In genomic region chr1:54273837-54274192, GRCh38 we compare ENCODE assay signal across 9 cellular contexts.
DNase-seq lines count a peak whose midpoint lies in the region; ATAC-seq, FAIRE-seq and TF ChIP-seq lines count a peak whose summit lies in the region.
"Had no signal": no experiment of that assay in that cellular context is flagged by ENCODE, and none has a peak within 500 bp of the region (broad histone marks: within the 10 kb centered on the region; RNA-seq: fewer than 3 reads in every experiment).

No MANE protein-coding gene starts in this region.

- no peak for FAIRE-seq in RCC 7860 (lab: Jason Lieb, UNC)
- FAIRE-seq: bronchial epithelial cell had no signal

- no peak for TF ChIP-seq CTCF in progenitor cell of endocrine pancreas (IDR thresholded peaks at IDR 0.05; ENCODE audit: unreplicated experiment)

- H3K9me3 Mint-ChIP-seq in progenitor cell of endocrine pancreas (ENCODE audit: low read depth) (no peaks in the 10 kb centered on the region), immature natural killer cell (no peaks in the 10 kb centered on the region)

- no peak overlapping the region for H3K4me3 Mint-ChIP-seq in progenitor cell of endocrine pancreas (ENCODE audit: low read depth)
- H3K4me3 Mint-ChIP-seq in immature natural killer cell, result no peak overlapping the region

- H3K36me3 Mint-ChIP-seq in progenitor cell of endocrine pancreas (ENCODE audit: insufficient read depth) (peaks cover 8% of the 10 kb centered on the region), immature natural killer cell (peaks cover 0 to 3% (median 0%) of the 10 kb centered on the region in 3 donors)

- H3K27ac Mint-ChIP-seq in progenitor cell of endocrine pancreas (peak overlapping the region; percentile 93), immature natural killer cell (no peak overlapping the region)

- intact Hi-C loops in Right ventricle myocardium superior (cut with DNase I), result loop anchor here (10.0 kb wide), 3 partner anchors 81 to 149 kb away; partner anchors contain the start of gene SSBP3

- H3K4me1 Mint-ChIP-seq in progenitor cell of endocrine pancreas (ENCODE audit: low read depth) (peaks cover 29% of the 10 kb centered on the region), immature natural killer cell (peaks cover 67 to 76% of the 10 kb centered on the region in 2 donors)

- DNase-seq in EH (ENCODE audit: low read depth), result peak; percentile 55
- peak; percentile 31 for DNase-seq in RCC 7860 (ENCODE audit: low spot score)
- DNase-seq in Right ventricle myocardium superior, result peak; percentile 64
- DNase-seq in progenitor cell of endocrine pancreas (ENCODE audit: low spot score, unreplicated experiment), result no peak
- DNase-seq in SK-N-DZ (ENCODE audit: low spot score), result no peak
- DNase-seq in activated effector memory CD4-positive, alpha-beta T cell treated with anti-CD3 and anti-CD28 coated beads, Interleukin-2, amount 50 U/mL, for 16 hours, result no peak
- DNase-seq in immature natural killer cell, result no peak

- ATAC-seq in Right ventricle myocardium superior (ENCODE audit: poor library complexity) (peak; percentile 30), HG02623 (IDR thresholded peaks at IDR 0.05; ENCODE audit: unreplicated experiment) (no peak)

- H3K27me3 Mint-ChIP-seq in progenitor cell of endocrine pancreas (no peaks in the 10 kb centered on the region), immature natural killer cell (ENCODE audit: low read depth in 3 of 3) (peaks cover 0 to 14% (median 2%) of the 10 kb centered on the region in 3 donors)

Comparison
In these comparisons a context has a peak if more than half of its experiments do, and no peak if none do; other contexts are left out.
1. DNase-seq: peak in EH (single experiment), RCC 7860 (single experiment) and Right ventricle myocardium superior (single experiment); none in progenitor cell of endocrine pancreas (single experiment), SK-N-DZ (single experiment), activated effector memory CD4-positive, alpha-beta T cell treated with anti-CD3 and anti-CD28 coated beads, Interleukin-2, amount 50 U/mL, for 16 hours (single experiment) and immature natural killer cell (0 of 3).